In genomic region chr17:4577386-4577993, GRCh38 we compare ENCODE assay signal across 1 cellular context.
TF ChIP-seq lines count a peak whose summit lies in the region.

No MANE protein-coding gene starts in this region.

TF ChIP-seq in HepG2, 621 proteins besides CTCF, POLR2A, EP300 and RAD21 (continued from another document and continues in another):
- TF ChIP-seq, protein P1, sequence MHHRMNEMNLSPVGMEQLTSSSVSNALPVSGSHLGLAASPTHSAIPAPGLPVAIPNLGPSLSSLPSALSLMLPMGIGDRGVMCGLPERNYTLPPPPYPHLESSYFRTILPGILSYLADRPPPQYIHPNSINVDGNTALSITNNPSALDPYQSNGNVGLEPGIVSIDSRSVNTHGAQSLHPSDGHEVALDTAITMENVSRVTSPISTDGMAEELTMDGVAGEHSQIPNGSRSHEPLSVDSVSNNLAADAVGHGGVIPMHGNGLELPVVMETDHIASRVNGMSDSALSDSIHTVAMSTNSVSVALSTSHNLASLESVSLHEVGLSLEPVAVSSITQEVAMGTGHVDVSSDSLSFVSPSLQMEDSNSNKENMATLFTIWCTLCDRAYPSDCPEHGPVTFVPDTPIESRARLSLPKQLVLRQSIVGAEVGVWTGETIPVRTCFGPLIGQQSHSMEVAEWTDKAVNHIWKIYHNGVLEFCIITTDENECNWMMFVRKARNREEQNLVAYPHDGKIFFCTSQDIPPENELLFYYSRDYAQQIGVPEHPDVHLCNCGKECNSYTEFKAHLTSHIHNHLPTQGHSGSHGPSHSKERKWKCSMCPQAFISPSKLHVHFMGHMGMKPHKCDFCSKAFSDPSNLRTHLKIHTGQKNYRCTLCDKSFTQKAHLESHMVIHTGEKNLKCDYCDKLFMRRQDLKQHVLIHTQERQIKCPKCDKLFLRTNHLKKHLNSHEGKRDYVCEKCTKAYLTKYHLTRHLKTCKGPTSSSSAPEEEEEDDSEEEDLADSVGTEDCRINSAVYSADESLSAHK (CRISPR knock-in tag; IDR thresholded peaks at IDR 0.05; ENCODE audit: borderline replicate concordance): no peak
- TF ChIP-seq ELF3 (CRISPR knock-in tag; IDR thresholded peaks at IDR 0.05) (no peak), NFYB (CRISPR knock-in tag; IDR thresholded peaks at IDR 0.05) (no peak), ZBTB37 (CRISPR knock-in tag; IDR thresholded peaks at IDR 0.05) (no peak), REXO4 (CRISPR knock-in tag; IDR thresholded peaks at IDR 0.05; ENCODE audit: borderline replicate concordance) (no peak), ZNF552 (CRISPR knock-in tag; IDR thresholded peaks at IDR 0.05; ENCODE audit: borderline replicate concordance) (no peak), HOXA7 (CRISPR knock-in tag; IDR thresholded peaks at IDR 0.05) (no peak), NR2F6 (IDR thresholded peaks at IDR 0.05) (peak; percentile 21; the same call in 1 of the 2 replicates), NR2F6 (CRISPR knock-in tag; IDR thresholded peaks at IDR 0.05) (no peak), THAP7 (CRISPR knock-in tag; IDR thresholded peaks at IDR 0.05) (no peak), CCAR2 (optimal IDR thresholded peaks at IDR 0.05; ENCODE audit: low read depth, low read length) (no peak), PAF1 (CRISPR knock-in tag; IDR thresholded peaks at IDR 0.05) (no peak), HNF4A (CRISPR knock-in tag; IDR thresholded peaks at IDR 0.05) (no peak), ZNF282 (IDR thresholded peaks at IDR 0.05; ENCODE audit: partially characterized antibody) (no peak), ZNF224 (CRISPR knock-in tag; IDR thresholded peaks at IDR 0.05) (no peak), MYC (CRISPR knock-in tag; IDR thresholded peaks at IDR 0.05; ENCODE audit: borderline replicate concordance) (no peak), ZNF232 (CRISPR knock-in tag; IDR thresholded peaks at IDR 0.05; ENCODE audit: borderline replicate concordance) (no peak), NBN (conservative IDR thresholded peaks at IDR 0.05) (no peak), YEATS2 (CRISPR knock-in tag; IDR thresholded peaks at IDR 0.05; ENCODE audit: borderline replicate concordance) (no peak), PAXIP1 (CRISPR knock-in tag; conservative IDR thresholded peaks at IDR 0.05) (0 out of 2 replicates have a peak, but pooled peaks have one; percentile 4), PHF21A (CRISPR knock-in tag; IDR thresholded peaks at IDR 0.05) (peak; percentile 51; the same call in 1 of the 2 replicates), ZNF713 (CRISPR knock-in tag; IDR thresholded peaks at IDR 0.05) (no peak), TCF7L2 (IDR thresholded peaks at IDR 0.05; ENCODE audit: low read depth, low read length) (no peak)
- TF ChIP-seq, protein P2, sequence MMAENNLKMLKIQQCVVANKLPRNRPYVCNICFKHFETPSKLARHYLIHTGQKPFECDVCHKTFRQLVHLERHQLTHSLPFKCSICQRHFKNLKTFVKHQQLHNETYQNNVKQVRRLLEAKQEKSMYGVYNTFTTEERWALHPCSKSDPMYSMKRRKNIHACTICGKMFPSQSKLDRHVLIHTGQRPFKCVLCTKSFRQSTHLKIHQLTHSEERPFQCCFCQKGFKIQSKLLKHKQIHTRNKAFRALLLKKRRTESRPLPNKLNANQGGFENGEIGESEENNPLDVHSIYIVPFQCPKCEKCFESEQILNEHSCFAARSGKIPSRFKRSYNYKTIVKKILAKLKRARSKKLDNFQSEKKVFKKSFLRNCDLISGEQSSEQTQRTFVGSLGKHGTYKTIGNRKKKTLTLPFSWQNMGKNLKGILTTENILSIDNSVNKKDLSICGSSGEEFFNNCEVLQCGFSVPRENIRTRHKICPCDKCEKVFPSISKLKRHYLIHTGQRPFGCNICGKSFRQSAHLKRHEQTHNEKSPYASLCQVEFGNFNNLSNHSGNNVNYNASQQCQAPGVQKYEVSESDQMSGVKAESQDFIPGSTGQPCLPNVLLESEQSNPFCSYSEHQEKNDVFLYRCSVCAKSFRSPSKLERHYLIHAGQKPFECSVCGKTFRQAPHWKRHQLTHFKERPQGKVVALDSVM (CRISPR knock-in tag; IDR thresholded peaks at IDR 0.05): peak; percentile 86
- TF ChIP-seq, protein P3, sequence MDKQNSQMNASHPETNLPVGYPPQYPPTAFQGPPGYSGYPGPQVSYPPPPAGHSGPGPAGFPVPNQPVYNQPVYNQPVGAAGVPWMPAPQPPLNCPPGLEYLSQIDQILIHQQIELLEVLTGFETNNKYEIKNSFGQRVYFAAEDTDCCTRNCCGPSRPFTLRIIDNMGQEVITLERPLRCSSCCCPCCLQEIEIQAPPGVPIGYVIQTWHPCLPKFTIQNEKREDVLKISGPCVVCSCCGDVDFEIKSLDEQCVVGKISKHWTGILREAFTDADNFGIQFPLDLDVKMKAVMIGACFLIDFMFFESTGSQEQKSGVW (CRISPR knock-in tag; IDR thresholded peaks at IDR 0.05; ENCODE audit: borderline replicate concordance): no peak
- TF ChIP-seq, protein P4, sequence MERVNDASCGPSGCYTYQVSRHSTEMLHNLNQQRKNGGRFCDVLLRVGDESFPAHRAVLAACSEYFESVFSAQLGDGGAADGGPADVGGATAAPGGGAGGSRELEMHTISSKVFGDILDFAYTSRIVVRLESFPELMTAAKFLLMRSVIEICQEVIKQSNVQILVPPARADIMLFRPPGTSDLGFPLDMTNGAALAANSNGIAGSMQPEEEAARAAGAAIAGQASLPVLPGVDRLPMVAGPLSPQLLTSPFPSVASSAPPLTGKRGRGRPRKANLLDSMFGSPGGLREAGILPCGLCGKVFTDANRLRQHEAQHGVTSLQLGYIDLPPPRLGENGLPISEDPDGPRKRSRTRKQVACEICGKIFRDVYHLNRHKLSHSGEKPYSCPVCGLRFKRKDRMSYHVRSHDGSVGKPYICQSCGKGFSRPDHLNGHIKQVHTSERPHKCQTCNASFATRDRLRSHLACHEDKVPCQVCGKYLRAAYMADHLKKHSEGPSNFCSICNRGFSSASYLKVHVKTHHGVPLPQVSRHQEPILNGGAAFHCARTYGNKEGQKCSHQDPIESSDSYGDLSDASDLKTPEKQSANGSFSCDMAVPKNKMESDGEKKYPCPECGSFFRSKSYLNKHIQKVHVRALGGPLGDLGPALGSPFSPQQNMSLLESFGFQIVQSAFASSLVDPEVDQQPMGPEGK (CRISPR knock-in tag; IDR thresholded peaks at IDR 0.05): peak; percentile 88
- TF ChIP-seq, protein P5, sequence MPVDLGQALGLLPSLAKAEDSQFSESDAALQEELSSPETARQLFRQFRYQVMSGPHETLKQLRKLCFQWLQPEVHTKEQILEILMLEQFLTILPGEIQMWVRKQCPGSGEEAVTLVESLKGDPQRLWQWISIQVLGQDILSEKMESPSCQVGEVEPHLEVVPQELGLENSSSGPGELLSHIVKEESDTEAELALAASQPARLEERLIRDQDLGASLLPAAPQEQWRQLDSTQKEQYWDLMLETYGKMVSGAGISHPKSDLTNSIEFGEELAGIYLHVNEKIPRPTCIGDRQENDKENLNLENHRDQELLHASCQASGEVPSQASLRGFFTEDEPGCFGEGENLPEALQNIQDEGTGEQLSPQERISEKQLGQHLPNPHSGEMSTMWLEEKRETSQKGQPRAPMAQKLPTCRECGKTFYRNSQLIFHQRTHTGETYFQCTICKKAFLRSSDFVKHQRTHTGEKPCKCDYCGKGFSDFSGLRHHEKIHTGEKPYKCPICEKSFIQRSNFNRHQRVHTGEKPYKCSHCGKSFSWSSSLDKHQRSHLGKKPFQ (CRISPR knock-in tag; IDR thresholded peaks at IDR 0.05; ENCODE audit: insufficient replicate concordance): no peak
- TF ChIP-seq, protein P6, sequence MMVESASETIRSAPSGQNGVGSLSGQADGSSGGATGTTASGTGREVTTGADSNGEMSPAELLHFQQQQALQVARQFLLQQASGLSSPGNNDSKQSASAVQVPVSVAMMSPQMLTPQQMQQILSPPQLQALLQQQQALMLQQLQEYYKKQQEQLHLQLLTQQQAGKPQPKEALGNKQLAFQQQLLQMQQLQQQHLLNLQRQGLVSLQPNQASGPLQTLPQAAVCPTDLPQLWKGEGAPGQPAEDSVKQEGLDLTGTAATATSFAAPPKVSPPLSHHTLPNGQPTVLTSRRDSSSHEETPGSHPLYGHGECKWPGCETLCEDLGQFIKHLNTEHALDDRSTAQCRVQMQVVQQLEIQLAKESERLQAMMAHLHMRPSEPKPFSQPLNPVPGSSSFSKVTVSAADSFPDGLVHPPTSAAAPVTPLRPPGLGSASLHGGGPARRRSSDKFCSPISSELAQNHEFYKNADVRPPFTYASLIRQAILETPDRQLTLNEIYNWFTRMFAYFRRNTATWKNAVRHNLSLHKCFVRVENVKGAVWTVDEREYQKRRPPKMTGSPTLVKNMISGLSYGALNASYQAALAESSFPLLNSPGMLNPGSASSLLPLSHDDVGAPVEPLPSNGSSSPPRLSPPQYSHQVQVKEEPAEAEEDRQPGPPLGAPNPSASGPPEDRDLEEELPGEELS (CRISPR knock-in tag; IDR thresholded peaks at IDR 0.05): no peak
- TF ChIP-seq, protein P7, sequence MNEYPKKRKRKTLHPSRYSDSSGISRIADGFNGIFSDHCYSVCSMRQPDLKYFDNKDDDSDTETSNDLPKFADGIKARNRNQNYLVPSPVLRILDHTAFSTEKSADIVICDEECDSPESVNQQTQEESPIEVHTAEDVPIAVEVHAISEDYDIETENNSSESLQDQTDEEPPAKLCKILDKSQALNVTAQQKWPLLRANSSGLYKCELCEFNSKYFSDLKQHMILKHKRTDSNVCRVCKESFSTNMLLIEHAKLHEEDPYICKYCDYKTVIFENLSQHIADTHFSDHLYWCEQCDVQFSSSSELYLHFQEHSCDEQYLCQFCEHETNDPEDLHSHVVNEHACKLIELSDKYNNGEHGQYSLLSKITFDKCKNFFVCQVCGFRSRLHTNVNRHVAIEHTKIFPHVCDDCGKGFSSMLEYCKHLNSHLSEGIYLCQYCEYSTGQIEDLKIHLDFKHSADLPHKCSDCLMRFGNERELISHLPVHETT (CRISPR knock-in tag; conservative IDR thresholded peaks at IDR 0.05): no peak
- TF ChIP-seq, protein P8, sequence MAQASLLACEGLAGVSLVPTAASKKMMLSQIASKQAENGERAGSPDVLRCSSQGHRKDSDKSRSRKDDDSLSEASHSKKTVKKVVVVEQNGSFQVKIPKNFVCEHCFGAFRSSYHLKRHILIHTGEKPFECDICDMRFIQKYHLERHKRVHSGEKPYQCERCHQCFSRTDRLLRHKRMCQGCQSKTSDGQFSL (CRISPR knock-in tag; IDR thresholded peaks at IDR 0.05): no peak
